ENCODE assay signal across 16 cellular contexts in the genomic region with DNA sequence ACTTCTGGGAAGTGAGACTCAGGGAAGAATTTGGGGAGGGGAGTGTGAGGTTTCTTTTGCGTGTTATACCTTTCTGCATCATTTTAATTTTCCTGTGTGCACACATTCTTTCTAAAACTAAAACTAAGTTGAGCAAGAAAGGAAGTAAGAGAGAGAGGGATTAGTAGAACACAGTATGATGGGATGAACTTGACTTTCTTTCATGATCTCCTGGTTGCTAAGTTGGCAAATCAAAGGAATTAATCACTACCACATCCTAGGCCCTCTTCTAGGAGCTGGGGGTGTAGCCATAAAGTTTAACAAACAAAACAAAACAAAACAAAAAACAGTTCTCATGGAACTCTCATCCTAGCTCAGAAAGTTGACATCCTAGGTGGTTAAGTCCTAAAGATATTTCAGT.
"Had no signal": no experiment of that assay in that cellular context is flagged by ENCODE, and none has a peak within 500 bp of the region (broad histone marks: within the 10 kb centered on the region; RNA-seq: fewer than 3 reads in every experiment).

No MANE protein-coding gene starts in this region.

- DNase-seq: activated CD4-positive, CD25-positive, alpha-beta regulatory T cell treated with anti-CD3 and anti-CD28 coated beads, Interleukin-2, amount 50 U/mL, for 72 hours; activated CD8-positive, alpha-beta memory T cell treated with anti-CD3 and anti-CD28 coated beads, Interleukin-2, amount 50 U/mL, for 4 hours; activated T-cell treated with anti-CD3 and anti-CD28 coated beads, Interleukin-2, amount 50 U/mL, for 1 hour; central memory CD4-positive, alpha-beta T cell; effector CD8-positive, alpha-beta T cell; esophagus squamous epithelium; foreskin melanocyte; heart right ventricle; naive thymus-derived CD8-positive, alpha-beta T cell; posterior cingulate gyrus; stimulated activated CD4-positive, alpha-beta T cell treated with anti-CD3 and anti-CD28 coated beads, Interleukin-2, amount 100 ng/mL, for 48 hours; stimulated activated naive CD8-positive, alpha-beta T cell treated with anti-CD3 and anti-CD28 coated beads, Interleukin-15, Interleukin-2, amounts not matched to agents 100 U/mL and 50 U/mL, for 24 hours; T-helper 2 cell; testis; transverse colon had no signal

- H3K27me3 Mint-ChIP-seq: memory B cell; naive thymus-derived CD8-positive, alpha-beta T cell had no signal

- ATAC-seq: naive thymus-derived CD8-positive, alpha-beta T cell; stimulated activated naive CD8-positive, alpha-beta T cell treated with anti-CD3 and anti-CD28 coated beads, Interleukin-15, Interleukin-2, amounts not matched to agents 100 U/mL and 50 U/mL, for 24 hours had no signal

- H3K36me3 Mint-ChIP-seq: naive thymus-derived CD8-positive, alpha-beta T cell had no signal

- H3K4me3 Mint-ChIP-seq: memory B cell; naive thymus-derived CD8-positive, alpha-beta T cell had no signal

- H3K27ac Mint-ChIP-seq: memory B cell had no signal

- H3K4me1 Mint-ChIP-seq: naive thymus-derived CD8-positive, alpha-beta T cell had no signal
